1 cellular context compared by ENCODE assay signal in the genomic region with DNA sequence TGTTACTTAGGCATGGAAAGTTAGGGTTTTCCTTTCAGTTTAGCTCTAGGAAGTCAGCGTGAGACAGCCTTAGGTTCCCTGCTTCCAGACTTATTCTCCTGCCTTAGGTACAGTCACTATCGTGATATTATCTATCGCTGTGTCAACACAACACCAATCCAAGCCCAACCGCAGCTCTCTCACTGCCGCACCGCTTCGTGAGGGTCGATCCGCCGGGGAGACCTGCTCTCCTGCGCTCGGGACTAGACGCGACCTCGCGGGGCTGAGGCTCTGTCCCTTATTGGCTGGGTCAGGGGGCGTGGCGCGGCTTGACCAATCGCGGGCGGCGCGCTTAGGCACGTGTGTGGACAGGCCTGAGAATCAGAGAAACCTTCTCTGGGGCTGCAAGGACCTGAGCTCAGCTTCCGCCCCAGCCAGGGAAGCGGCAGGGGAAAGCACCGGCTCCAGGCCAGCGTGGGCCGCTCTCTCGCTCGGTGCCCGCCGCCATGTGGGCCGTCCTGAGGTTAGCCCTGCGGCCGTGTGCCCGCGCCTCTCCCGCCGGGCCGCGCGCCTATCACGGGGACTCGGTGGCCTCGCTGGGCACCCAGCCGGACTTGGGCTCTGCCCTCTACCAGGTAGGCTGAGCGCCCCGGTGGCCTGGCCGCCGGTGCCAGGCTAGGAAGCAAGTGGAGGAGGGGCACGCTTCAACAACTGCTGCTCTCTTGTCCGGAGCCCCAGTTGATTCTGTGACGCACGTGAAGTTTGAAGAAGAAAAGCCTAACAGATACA.
TF ChIP-seq lines count a peak whose summit lies in the region.

A gene (plus strand): TSS at position 400 of the 768 bp plus-strand sequence. CDS start 86 bp downstream, at position 486.

TF ChIP-seq in K562, 482 proteins besides CTCF, POLR2A, EP300 and RAD21 (continued from another document and continues in another):
- TF ChIP-seq, protein P1, sequence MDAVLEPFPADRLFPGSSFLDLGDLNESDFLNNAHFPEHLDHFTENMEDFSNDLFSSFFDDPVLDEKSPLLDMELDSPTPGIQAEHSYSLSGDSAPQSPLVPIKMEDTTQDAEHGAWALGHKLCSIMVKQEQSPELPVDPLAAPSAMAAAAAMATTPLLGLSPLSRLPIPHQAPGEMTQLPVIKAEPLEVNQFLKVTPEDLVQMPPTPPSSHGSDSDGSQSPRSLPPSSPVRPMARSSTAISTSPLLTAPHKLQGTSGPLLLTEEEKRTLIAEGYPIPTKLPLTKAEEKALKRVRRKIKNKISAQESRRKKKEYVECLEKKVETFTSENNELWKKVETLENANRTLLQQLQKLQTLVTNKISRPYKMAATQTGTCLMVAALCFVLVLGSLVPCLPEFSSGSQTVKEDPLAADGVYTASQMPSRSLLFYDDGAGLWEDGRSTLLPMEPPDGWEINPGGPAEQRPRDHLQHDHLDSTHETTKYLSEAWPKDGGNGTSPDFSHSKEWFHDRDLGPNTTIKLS (IDR thresholded peaks at IDR 0.05; ENCODE audit: borderline replicate concordance, low read depth), result peak; percentile 28; the same call in 1 of the 2 replicates
- TF ChIP-seq, protein P2, sequence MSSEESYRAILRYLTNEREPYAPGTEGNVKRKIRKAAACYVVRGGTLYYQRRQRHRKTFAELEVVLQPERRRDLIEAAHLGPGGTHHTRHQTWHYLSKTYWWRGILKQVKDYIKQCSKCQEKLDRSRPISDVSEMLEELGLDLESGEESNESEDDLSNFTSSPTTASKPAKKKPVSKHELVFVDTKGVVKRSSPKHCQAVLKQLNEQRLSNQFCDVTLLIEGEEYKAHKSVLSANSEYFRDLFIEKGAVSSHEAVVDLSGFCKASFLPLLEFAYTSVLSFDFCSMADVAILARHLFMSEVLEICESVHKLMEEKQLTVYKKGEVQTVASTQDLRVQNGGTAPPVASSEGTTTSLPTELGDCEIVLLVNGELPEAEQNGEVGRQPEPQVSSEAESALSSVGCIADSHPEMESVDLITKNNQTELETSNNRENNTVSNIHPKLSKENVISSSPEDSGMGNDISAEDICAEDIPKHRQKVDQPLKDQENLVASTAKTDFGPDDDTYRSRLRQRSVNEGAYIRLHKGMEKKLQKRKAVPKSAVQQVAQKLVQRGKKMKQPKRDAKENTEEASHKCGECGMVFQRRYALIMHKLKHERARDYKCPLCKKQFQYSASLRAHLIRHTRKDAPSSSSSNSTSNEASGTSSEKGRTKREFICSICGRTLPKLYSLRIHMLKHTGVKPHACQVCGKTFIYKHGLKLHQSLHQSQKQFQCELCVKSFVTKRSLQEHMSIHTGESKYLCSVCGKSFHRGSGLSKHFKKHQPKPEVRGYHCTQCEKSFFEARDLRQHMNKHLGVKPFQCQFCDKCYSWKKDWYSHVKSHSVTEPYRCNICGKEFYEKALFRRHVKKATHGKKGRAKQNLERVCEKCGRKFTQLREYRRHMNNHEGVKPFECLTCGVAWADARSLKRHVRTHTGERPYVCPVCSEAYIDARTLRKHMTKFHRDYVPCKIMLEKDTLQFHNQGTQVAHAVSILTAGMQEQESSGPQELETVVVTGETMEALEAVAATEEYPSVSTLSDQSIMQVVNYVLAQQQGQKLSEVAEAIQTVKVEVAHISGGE (CRISPR knock-in tag; IDR thresholded peaks at IDR 0.05), result 0 out of 6 replicates have a peak, but pooled peaks of 1 of the 3 experiments have one; percentile 14
- TF ChIP-seq TBL1XR1 (IDR thresholded peaks at IDR 0.05; ENCODE audit: low read length in 2 of 2) (0 out of 4 replicates have a peak, but pooled peaks of 1 of the 2 experiments have one; percentile 23), SAP30 (IDR thresholded peaks at IDR 0.05; ENCODE audit: borderline replicate concordance, insufficient read depth, low read depth, low read length, poor library complexity, severe bottlenecking) (no peak), CBFA2T2 (conservative IDR thresholded peaks at IDR 0.05) (peak; percentile 42), CBX1 (IDR thresholded peaks at IDR 0.05; ENCODE audit: low read depth) (peak; percentile 79), POLR3G (IDR thresholded peaks at IDR 0.05; ENCODE audit: extremely low read depth, insufficient read length, insufficient replicate concordance) (no peak), PHF21A (IDR thresholded peaks at IDR 0.05; ENCODE audit: borderline replicate concordance, low read depth) (peak; percentile 80), NEUROD1 (IDR thresholded peaks at IDR 0.05; ENCODE audit: borderline replicate concordance, low read depth, low read length, partially characterized antibody) (peak; percentile 40), HDAC1 (IDR thresholded peaks at IDR 0.05) (peak; percentile 17 to 89; a peak in 2 of 4 replicates), HMG20A (CRISPR knock-in tag; conservative IDR thresholded peaks at IDR 0.05) (no peak), SIN3A (IDR thresholded peaks at IDR 0.05; ENCODE audit: borderline replicate concordance in 2 of 2, control insufficient read depth in 1 of 2, low read depth in 2 of 2, low read length in 2 of 2) (peak; percentile 50 to 64; a peak in 3 of 4 replicates), RUNX1 (IDR thresholded peaks at IDR 0.05; ENCODE audit: low read depth) (no peak), HMG20B (CRISPR knock-in tag; IDR thresholded peaks at IDR 0.05) (no peak), POLR2B (IDR thresholded peaks at IDR 0.05; ENCODE audit: low read depth, partially characterized antibody) (peak; percentile 78), ZNF766 (CRISPR knock-in tag; conservative IDR thresholded peaks at IDR 0.05) (peak; percentile 72), CTBP1 (IDR thresholded peaks at IDR 0.05; ENCODE audit: borderline replicate concordance) (peak; percentile 51; the same call in 1 of the 2 replicates), MTA1 (IDR thresholded peaks at IDR 0.05; ENCODE audit: borderline replicate concordance) (0 out of 2 replicates have a peak, but pooled peaks have one; percentile 60), HDAC2 (IDR thresholded peaks at IDR 0.05) (peak; percentile 84; the same call in 1 of the 2 replicates), MBD2 (IDR thresholded peaks at IDR 0.05; ENCODE audit: borderline replicate concordance, low read depth) (peak; percentile 81; the same call in 1 of the 2 replicates), BHLHE40 (IDR thresholded peaks at IDR 0.05; ENCODE audit: low read length) (peak; percentile 96), KLF1 (tag; IDR thresholded peaks at IDR 0.05) (0 out of 2 replicates have a peak, but pooled peaks have one; percentile 51), NONO (IDR thresholded peaks at IDR 0.05; ENCODE audit: low read depth in 2 of 2, low read length in 1 of 2) (peak; percentile 26 to 79; a peak in 2 of 4 replicates), MYBL2 (IDR thresholded peaks at IDR 0.05; ENCODE audit: low read depth) (no peak; the same call in 1 of the 2 replicates), MYBL2 (CRISPR knock-in tag; IDR thresholded peaks at IDR 0.05; ENCODE audit: borderline replicate concordance) (no peak), POLR2AphosphoS5 (IDR thresholded peaks at IDR 0.05; ENCODE audit: control insufficient read depth, insufficient read depth, low read depth, low read length) (peak; percentile 59), HNRNPL (IDR thresholded peaks at IDR 0.05; ENCODE audit: low read depth, low read length) (peak; percentile 71; the same call in 1 of the 2 replicates), HCFC1 (IDR thresholded peaks at IDR 0.05; ENCODE audit: low read depth, low read length) (peak; percentile 54; the same call in 1 of the 2 replicates), NR2C2 (CRISPR knock-in tag; IDR thresholded peaks at IDR 0.05) (no peak), NR2C2 (tag; IDR thresholded peaks at IDR 0.05) (peak; percentile 70), ZNF212 (CRISPR knock-in tag; IDR thresholded peaks at IDR 0.05) (no peak), NBN (IDR thresholded peaks at IDR 0.05; ENCODE audit: low read depth) (peak; percentile 16), SP1 (CRISPR knock-in tag; IDR thresholded peaks at IDR 0.05) (peak; percentile 68; the same call in 1 of the 2 replicates), YY1 (IDR thresholded peaks at IDR 0.05; ENCODE audit: borderline replicate concordance in 1 of 3, control insufficient read depth in 1 of 3, extremely low read depth in 1 of 3, insufficient read depth in 3 of 3, insufficient read length in 1 of 3, insufficient replicate concordance in 2 of 3, low read depth in 1 of 3, low read length in 2 of 3) (peak in 2 of 3 experiments; percentile 9 to 65), ZBTB17 (CRISPR knock-in tag; IDR thresholded peaks at IDR 0.05) (peak; percentile 75; the same call in 1 of the 2 replicates), MTA3 (IDR thresholded peaks at IDR 0.05; ENCODE audit: borderline replicate concordance) (peak; percentile 72; the same call in 1 of the 2 replicates), FIP1L1 (IDR thresholded peaks at IDR 0.05; ENCODE audit: low read depth, low read length, poor library complexity, severe bottlenecking) (peak; percentile 59), YBX1 (IDR thresholded peaks at IDR 0.05) (no peak), ELF1 (tag; IDR thresholded peaks at IDR 0.05) (peak; percentile 55), CBX3 (IDR thresholded peaks at IDR 0.05; ENCODE audit: borderline replicate concordance in 1 of 2, low read length in 2 of 2) (peak in 1 of 2 experiments; percentile 72; a peak in 1 of 3 replicates), NR2C1 (IDR thresholded peaks at IDR 0.05) (0 out of 2 replicates have a peak, but pooled peaks have one; percentile 29), NR2C1 (tag; IDR thresholded peaks at IDR 0.05) (no peak; the same call in 1 of the 2 replicates), CHD2 (IDR thresholded peaks at IDR 0.05; ENCODE audit: low read depth, low read length) (peak; percentile 92), ZNF121 (CRISPR knock-in tag; conservative IDR thresholded peaks at IDR 0.05) (no peak)
- TF ChIP-seq, protein P3, sequence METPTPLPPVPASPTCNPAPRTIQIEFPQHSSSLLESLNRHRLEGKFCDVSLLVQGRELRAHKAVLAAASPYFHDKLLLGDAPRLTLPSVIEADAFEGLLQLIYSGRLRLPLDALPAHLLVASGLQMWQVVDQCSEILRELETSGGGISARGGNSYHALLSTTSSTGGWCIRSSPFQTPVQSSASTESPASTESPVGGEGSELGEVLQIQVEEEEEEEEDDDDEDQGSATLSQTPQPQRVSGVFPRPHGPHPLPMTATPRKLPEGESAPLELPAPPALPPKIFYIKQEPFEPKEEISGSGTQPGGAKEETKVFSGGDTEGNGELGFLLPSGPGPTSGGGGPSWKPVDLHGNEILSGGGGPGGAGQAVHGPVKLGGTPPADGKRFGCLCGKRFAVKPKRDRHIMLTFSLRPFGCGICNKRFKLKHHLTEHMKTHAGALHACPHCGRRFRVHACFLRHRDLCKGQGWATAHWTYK (CRISPR knock-in tag; IDR thresholded peaks at IDR 0.05), result 0 out of 2 replicates have a peak, but pooled peaks have one; percentile 50
- TF ChIP-seq, protein P4, sequence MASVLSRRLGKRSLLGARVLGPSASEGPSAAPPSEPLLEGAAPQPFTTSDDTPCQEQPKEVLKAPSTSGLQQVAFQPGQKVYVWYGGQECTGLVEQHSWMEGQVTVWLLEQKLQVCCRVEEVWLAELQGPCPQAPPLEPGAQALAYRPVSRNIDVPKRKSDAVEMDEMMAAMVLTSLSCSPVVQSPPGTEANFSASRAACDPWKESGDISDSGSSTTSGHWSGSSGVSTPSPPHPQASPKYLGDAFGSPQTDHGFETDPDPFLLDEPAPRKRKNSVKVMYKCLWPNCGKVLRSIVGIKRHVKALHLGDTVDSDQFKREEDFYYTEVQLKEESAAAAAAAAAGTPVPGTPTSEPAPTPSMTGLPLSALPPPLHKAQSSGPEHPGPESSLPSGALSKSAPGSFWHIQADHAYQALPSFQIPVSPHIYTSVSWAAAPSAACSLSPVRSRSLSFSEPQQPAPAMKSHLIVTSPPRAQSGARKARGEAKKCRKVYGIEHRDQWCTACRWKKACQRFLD (CRISPR knock-in tag; IDR thresholded peaks at IDR 0.05), result peak; percentile 53; the same call in 1 of the 2 replicates
- TF ChIP-seq, protein P5, sequence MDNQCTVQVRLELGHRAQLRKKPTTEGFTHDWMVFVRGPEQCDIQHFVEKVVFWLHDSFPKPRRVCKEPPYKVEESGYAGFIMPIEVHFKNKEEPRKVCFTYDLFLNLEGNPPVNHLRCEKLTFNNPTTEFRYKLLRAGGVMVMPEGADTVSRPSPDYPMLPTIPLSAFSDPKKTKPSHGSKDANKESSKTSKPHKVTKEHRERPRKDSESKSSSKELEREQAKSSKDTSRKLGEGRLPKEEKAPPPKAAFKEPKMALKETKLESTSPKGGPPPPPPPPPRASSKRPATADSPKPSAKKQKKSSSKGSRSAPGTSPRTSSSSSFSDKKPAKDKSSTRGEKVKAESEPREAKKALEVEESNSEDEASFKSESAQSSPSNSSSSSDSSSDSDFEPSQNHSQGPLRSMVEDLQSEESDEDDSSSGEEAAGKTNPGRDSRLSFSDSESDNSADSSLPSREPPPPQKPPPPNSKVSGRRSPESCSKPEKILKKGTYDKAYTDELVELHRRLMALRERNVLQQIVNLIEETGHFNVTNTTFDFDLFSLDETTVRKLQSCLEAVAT (IDR thresholded peaks at IDR 0.05), result peak in 1 of 2 experiments; percentile 35; a peak in 1 of 4 replicates
- TF ChIP-seq, protein P6, sequence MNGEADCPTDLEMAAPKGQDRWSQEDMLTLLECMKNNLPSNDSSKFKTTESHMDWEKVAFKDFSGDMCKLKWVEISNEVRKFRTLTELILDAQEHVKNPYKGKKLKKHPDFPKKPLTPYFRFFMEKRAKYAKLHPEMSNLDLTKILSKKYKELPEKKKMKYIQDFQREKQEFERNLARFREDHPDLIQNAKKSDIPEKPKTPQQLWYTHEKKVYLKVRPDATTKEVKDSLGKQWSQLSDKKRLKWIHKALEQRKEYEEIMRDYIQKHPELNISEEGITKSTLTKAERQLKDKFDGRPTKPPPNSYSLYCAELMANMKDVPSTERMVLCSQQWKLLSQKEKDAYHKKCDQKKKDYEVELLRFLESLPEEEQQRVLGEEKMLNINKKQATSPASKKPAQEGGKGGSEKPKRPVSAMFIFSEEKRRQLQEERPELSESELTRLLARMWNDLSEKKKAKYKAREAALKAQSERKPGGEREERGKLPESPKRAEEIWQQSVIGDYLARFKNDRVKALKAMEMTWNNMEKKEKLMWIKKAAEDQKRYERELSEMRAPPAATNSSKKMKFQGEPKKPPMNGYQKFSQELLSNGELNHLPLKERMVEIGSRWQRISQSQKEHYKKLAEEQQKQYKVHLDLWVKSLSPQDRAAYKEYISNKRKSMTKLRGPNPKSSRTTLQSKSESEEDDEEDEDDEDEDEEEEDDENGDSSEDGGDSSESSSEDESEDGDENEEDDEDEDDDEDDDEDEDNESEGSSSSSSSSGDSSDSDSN (IDR thresholded peaks at IDR 0.05; ENCODE audit: borderline replicate concordance in 1 of 2, low read depth in 2 of 2, low read length in 2 of 2), result peak in 1 of 2 experiments; percentile 73; a peak in 2 of 4 replicates
- TF ChIP-seq, protein P7, sequence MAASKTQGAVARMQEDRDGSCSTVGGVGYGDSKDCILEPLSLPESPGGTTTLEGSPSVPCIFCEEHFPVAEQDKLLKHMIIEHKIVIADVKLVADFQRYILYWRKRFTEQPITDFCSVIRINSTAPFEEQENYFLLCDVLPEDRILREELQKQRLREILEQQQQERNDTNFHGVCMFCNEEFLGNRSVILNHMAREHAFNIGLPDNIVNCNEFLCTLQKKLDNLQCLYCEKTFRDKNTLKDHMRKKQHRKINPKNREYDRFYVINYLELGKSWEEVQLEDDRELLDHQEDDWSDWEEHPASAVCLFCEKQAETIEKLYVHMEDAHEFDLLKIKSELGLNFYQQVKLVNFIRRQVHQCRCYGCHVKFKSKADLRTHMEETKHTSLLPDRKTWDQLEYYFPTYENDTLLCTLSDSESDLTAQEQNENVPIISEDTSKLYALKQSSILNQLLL (CRISPR knock-in tag; IDR thresholded peaks at IDR 0.05; ENCODE audit: borderline replicate concordance), result no peak
